ENCODE assay signal across 21 cellular contexts in the genomic region with DNA sequence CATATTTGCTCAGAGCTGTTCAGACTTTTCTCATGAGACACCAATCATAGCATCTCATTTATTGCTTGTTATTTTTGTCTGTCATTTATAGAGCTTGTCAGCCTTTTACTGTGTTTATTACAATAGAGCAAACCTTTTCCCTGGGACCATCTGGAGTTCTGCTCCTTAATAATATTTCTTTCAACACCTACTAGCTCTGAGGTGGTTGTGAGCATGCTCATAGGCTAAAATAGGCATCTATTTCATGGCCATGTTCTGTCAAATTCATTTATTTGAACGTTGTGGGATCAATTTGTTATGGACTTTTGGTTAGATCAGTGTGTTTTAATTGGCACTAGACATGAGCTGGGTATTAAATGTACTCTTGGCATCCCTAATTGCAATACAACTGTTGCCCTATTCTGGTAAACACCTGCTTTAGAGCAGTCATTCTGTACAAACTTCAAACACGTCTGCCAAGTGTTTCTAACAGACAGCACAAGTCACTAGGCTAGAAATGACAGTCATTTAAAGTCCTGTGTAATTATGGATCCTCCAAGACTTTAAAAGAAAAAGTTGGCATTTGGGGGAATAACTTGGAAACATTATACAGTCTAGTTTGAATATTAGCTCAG.
"Had no signal": no experiment of that assay in that cellular context is flagged by ENCODE, and none has a peak within 500 bp of the region (broad histone marks: within the 10 kb centered on the region; RNA-seq: fewer than 3 reads in every experiment).

No MANE protein-coding gene starts in this region.

- H3K36me3 Mint-ChIP-seq: activated CD4-positive, alpha-beta memory T cell treated with anti-CD3 and anti-CD28 coated beads for 36 hours had no signal

- H3K27me3 Mint-ChIP-seq: activated CD4-positive, alpha-beta memory T cell treated with anti-CD3 and anti-CD28 coated beads for 36 hours; activated CD4-positive, alpha-beta T cell treated with anti-CD3 and anti-CD28 coated beads, Interleukin-2, amount 10 ng/mL, durations not matched to agents 24 days and 14 days; activated T-cell treated with anti-CD3 and anti-CD28 coated beads, Interleukin-2, amount 50 U/mL, for 24 hours; activated T-helper 17 cell treated with anti-CD3 and anti-CD28 coated beads, Interleukin-2, amount 50 U/mL, for 72 hours; T-helper 17 cell had no signal

- H3K4me3 Mint-ChIP-seq: activated CD4-positive, alpha-beta memory T cell treated with anti-CD3 and anti-CD28 coated beads for 36 hours; activated CD4-positive, alpha-beta T cell treated with anti-CD3 and anti-CD28 coated beads, Interleukin-2, amount 10 ng/mL, durations not matched to agents 24 days and 14 days; activated T-cell treated with anti-CD3 and anti-CD28 coated beads, Interleukin-2, amount 50 U/mL, for 24 hours; activated T-helper 17 cell treated with anti-CD3 and anti-CD28 coated beads, Interleukin-2, amount 50 U/mL, for 72 hours; nephron; T-helper 17 cell had no signal

- H3K4me1 Mint-ChIP-seq: activated CD4-positive, alpha-beta T cell treated with anti-CD3 and anti-CD28 coated beads, Interleukin-2, amount 10 ng/mL, durations not matched to agents 24 days and 14 days; activated T-helper 17 cell treated with anti-CD3 and anti-CD28 coated beads, Interleukin-2, amount 50 U/mL, for 72 hours; T-helper 17 cell had no signal

- ATAC-seq: activated T-helper 17 cell treated with anti-CD3 and anti-CD28 coated beads, Interleukin-2, amount 50 U/mL, for 72 hours; heart right ventricle; mucosa of descending colon; sciatic nerve; T-helper 17 cell had no signal

- DNase-seq: activated CD4-positive, alpha-beta memory T cell treated with anti-CD3 and anti-CD28 coated beads for 36 hours; activated CD4-positive, alpha-beta T cell treated with anti-CD3 and anti-CD28 coated beads, Interleukin-2, amount 10 ng/mL, durations not matched to agents 24 days and 14 days; activated CD4-positive, CD25-positive, alpha-beta regulatory T cell treated with anti-CD3 and anti-CD28 coated beads, Interleukin-2, amount 50 U/mL, for 72 hours; activated CD8-positive, alpha-beta memory T cell treated with anti-CD3 and anti-CD28 coated beads, Interleukin-2, amount 50 U/mL, for 48 hours; activated gamma-delta T cell treated with Interleukin-2 at 50 U/mL for 16 hours; activated naive CD4-positive, alpha-beta T cell treated with anti-CD3 and anti-CD28 coated beads, Interleukin-2, amount 50 U/mL, for 16 hours; activated T-cell treated with anti-CD3 and anti-CD28 coated beads, Interleukin-2, amount 50 U/mL, for 24 hours; amniotic stem cell; central memory CD4-positive, alpha-beta T cell; heart right ventricle; kidney glomerular epithelial cell; left ventricle myocardium inferior; mucosa of descending colon; retina; stimulated activated CD4-positive, alpha-beta T cell treated with anti-CD3 and anti-CD28 coated beads, Interleukin-15, amount 100 ng/mL, for 24 hours; stimulated activated naive CD4-positive, alpha-beta T cell treated with Interleukin-2 at 50 U/mL for 16 hours; T-helper 17 cell; T1000 had no signal

- H3K9me3 Mint-ChIP-seq: activated CD4-positive, alpha-beta T cell treated with anti-CD3 and anti-CD28 coated beads, Interleukin-2, amount 10 ng/mL, durations not matched to agents 24 days and 14 days; nephron had no signal
